ENCODE assay signal across 8 cellular contexts in genomic region chr1:16440150-16440479, GRCh38. TPM values are rescaled to one million over a fixed set of nuclear protein-coding genes. Genes with fewer than 3 reads are reported as not detected.
DNase-seq lines count a peak whose midpoint lies in the region; ATAC-seq and TF ChIP-seq lines count a peak whose summit lies in the region.

No MANE protein-coding gene starts in this region.

- POLR2A ChIA-PET in Panc1 (lab: Charles Lee) = interaction anchor here (0.7 kb wide), 1 partner anchor 30 kb away, joined by 3 read pairs; no protein-coding TSS in a partner anchor

- CTCF ChIA-PET in Panc1 (lab: Charles Lee) = interaction anchor here (0.6 kb wide), 1 partner anchor 16 kb away, joined by 7 read pairs; no protein-coding TSS in a partner anchor

- peak overlapping the region; percentile 94 for H3K9ac ChIP-seq in BLaER1

- H3K4me1 ChIP-seq in BLaER1 = peaks cover 30% of the 10 kb centered on the region
- H3K4me1 ChIP-seq in Panc1 (ENCODE audit: control insufficient read depth, insufficient read depth, low read length) = no peaks in the 10 kb centered on the region
- H3K4me1 ChIP-seq in esophagus squamous epithelium = peaks cover 11 to 44% (median 30%) of the 10 kb centered on the region in 3 donors

- TF ChIP-seq POLR2A in esophagus squamous epithelium (IDR thresholded peaks at IDR 0.05) (no peak), erythroblast (IDR thresholded peaks at IDR 0.05; ENCODE audit: low read length) (no peak)

- peak overlapping the region; percentile 92 for H3K27ac Mint-ChIP-seq in progenitor cell of endocrine pancreas

- no peaks in the 10 kb centered on the region for H3K27me3 Mint-ChIP-seq in progenitor cell of endocrine pancreas

- H3K36me3 ChIP-seq in BLaER1 (peaks cover 30% of the 10 kb centered on the region), Panc1 (ENCODE audit: control insufficient read depth, insufficient read depth, low read length) (no peaks in the 10 kb centered on the region; the same call in 1 of the 2 replicates), esophagus squamous epithelium (peaks cover 2 to 32% (median 11%) of the 10 kb centered on the region in 3 donors)

- ATAC-seq in GM19467 (IDR thresholded peaks at IDR 0.05; ENCODE audit: unreplicated experiment) (peak; percentile 18), Panc1 (peak; percentile 79)

- H3K27ac ChIP-seq in BLaER1 = peak overlapping the region; percentile 89
- peak overlapping the region; percentile 89 for H3K27ac ChIP-seq in Panc1 (ENCODE audit: low read length)
- peak overlapping the region; percentile 85 to 96 (median 91) for H3K27ac ChIP-seq in esophagus squamous epithelium

- in situ Hi-C loops in Panc1 (cut with HindIII; ENCODE audit: low pct_unique_long_range_greater_than_20kb, low sequenced_read_pairs) = no loop called here

- peak overlapping the region; percentile 89 for H3K4me3 Mint-ChIP-seq in progenitor cell of endocrine pancreas (ENCODE audit: low read depth)

- WGBS in esophagus squamous epithelium, 2 donors = 0 to 48% methylated on average over 1 to 4 of the region's 7 CpGs

- H3K4me3 ChIP-seq in BLaER1 (peak overlapping the region; percentile 100), Panc1 (ENCODE audit: low read depth in 2 of 2, low read length in 2 of 2) (peak overlapping the region; percentile 84 to 94), esophagus squamous epithelium (peak overlapping the region; percentile 92 to 98 (median 95))

- intact Hi-C loops in Panc1 (cut with micrococcal nuclease; ENCODE audit: unreplicated experiment) = no loop called here
- intact Hi-C loops in esophagus squamous epithelium (cut with DNase I) = loop anchor here (10.0 kb wide), 1 partner anchor 55 kb away; no protein-coding TSS in a partner anchor

- H3K9me3 Mint-ChIP-seq in progenitor cell of endocrine pancreas (ENCODE audit: low read depth) = no peaks in the 10 kb centered on the region

- no TSS peak for BruUV-seq in Panc1 (replicated peaks; lab: Mats Ljungman, UMichigan)

- no peak for TF ChIP-seq CTCF in Panc1 (IDR thresholded peaks at IDR 0.05)
- TF ChIP-seq CTCF in esophagus squamous epithelium (IDR thresholded peaks at IDR 0.05) = no peak
- no peak for TF ChIP-seq CTCF in progenitor cell of endocrine pancreas (IDR thresholded peaks at IDR 0.05; ENCODE audit: unreplicated experiment)

- peaks cover 4% of the 10 kb centered on the region for H3K36me3 Mint-ChIP-seq in progenitor cell of endocrine pancreas (ENCODE audit: insufficient read depth)

- no peak for DNase-seq in Panc1 (ENCODE audit: low read depth, low spot score)
- no peak for DNase-seq in esophagus squamous epithelium (lab: John Stamatoyannopoulos, UW)
- no peak for DNase-seq in progenitor cell of endocrine pancreas (ENCODE audit: low spot score, unreplicated experiment)
- no peak for DNase-seq in GM19238 (ENCODE audit: insufficient read length, low spot score)
- no peak for DNase-seq in central memory CD4-positive, alpha-beta T cell
- DNase-seq in erythroblast (lab: John Stamatoyannopoulos, UW) = no peak

- H3K27me3 ChIP-seq in BLaER1 = no peaks in the 10 kb centered on the region
- no peaks in the 10 kb centered on the region for H3K27me3 ChIP-seq in Panc1 (ENCODE audit: control insufficient read depth, insufficient read depth, low read length)
- no peaks in the 10 kb centered on the region for H3K27me3 ChIP-seq in esophagus squamous epithelium

- H3K4me1 Mint-ChIP-seq in progenitor cell of endocrine pancreas (ENCODE audit: low read depth) = peaks cover 10% of the 10 kb centered on the region

- peak overlapping the region; percentile 92 for H3K4me2 ChIP-seq in BLaER1

- peaks cover 43% of the 10 kb centered on the region for H4K20me1 ChIP-seq in BLaER1

- H3K9me3 ChIP-seq in BLaER1 (no peaks in the 10 kb centered on the region), Panc1 (ENCODE audit: control insufficient read depth, insufficient read depth, low read depth, low read length) (no peaks in the 10 kb centered on the region), esophagus squamous epithelium (no peaks in the 10 kb centered on the region)

RNA-seq across cellular contexts. Expression of gene NECAP2, which starts 0.4 kb away (rescaled TPM):
- total RNA-seq in Panc1 (2021; ENCODE audit: unreplicated experiment) = 56.8 TPM
- polyA plus RNA-seq in Panc1 (2012; ENCODE audit: insufficient read length) = 73.4 TPM
- 10 to 100 TPM; 38.5 to 48.4 (median 47.2) TPM for total RNA-seq in esophagus squamous epithelium
- total RNA-seq in progenitor cell of endocrine pancreas = 43.2 and 44.8 TPM in 2 replicates

RNA-seq across cellular contexts. Expression of gene SPATA21, which starts 2.9 kb away (rescaled TPM):
- total RNA-seq in Panc1 (2021; ENCODE audit: unreplicated experiment) (not detected), esophagus squamous epithelium (not detected), progenitor cell of endocrine pancreas (not detected in 2 replicates)
- polyA plus RNA-seq in Panc1 (2012; ENCODE audit: insufficient read length) = not detected
